In genomic region chr5:143985832-143986485, GRCh38 we compare ENCODE assay signal across 12 cellular contexts.
DNase-seq lines count a peak whose midpoint lies in the region; ATAC-seq and TF ChIP-seq lines count a peak whose summit lies in the region.
"Had no signal": no experiment of that assay in that cellular context is flagged by ENCODE, and none has a peak within 500 bp of the region (broad histone marks: within the 10 kb centered on the region; RNA-seq: fewer than 3 reads in every experiment).

No MANE protein-coding gene starts in this region.

- H3K4me1 ChIP-seq in HAP-1 (peaks cover 2% of the 10 kb centered on the region; the same call in 1 of the 2 replicates), SK-N-SH (ENCODE audit: control insufficient read depth in 1 of 2, insufficient read depth in 2 of 2, low read depth in 1 of 2, low read length in 1 of 2) (peaks cover 4 to 27% of the 10 kb centered on the region in 2 experiments; a peak in 3 of 4 replicates), smooth muscle cell (ENCODE audit: low read depth) (peaks cover 6% of the 10 kb centered on the region)

- H3K4me1 Mint-ChIP-seq in T-helper 2 cell treated with Interferon-gamma antibody and Interleukin-4, amounts not matched to agents 5 μg/mL and 100 μg/mL, for 36 hours (ENCODE audit: low read depth): peaks cover 4% of the 10 kb centered on the region

- no peaks in the 10 kb centered on the region for H3K36me3 Mint-ChIP-seq in T-helper 2 cell treated with Interferon-gamma antibody and Interleukin-4, amounts not matched to agents 5 μg/mL and 100 μg/mL, for 36 hours (ENCODE audit: low read depth)
- H3K36me3 Mint-ChIP-seq: activated naive CD8-positive, alpha-beta T cell treated with anti-CD3 and anti-CD28 coated beads, Interleukin-2, amount 10 ng/mL, durations not matched to agents 7 days and 5 days had no signal

- H3K9me2 ChIP-seq in SK-N-SH: no peaks in the 10 kb centered on the region

- no peak overlapping the region for H3K27ac Mint-ChIP-seq in T-helper 2 cell treated with Interferon-gamma antibody and Interleukin-4, amounts not matched to agents 5 μg/mL and 100 μg/mL, for 36 hours
- H3K27ac Mint-ChIP-seq: activated CD4-positive, alpha-beta T cell treated with anti-CD3 and anti-CD28 coated beads, Interleukin-2, amount 10 ng/mL, durations not matched to agents 24 days and 14 days; activated naive CD8-positive, alpha-beta T cell treated with anti-CD3 and anti-CD28 coated beads, Interleukin-2, amount 10 ng/mL, durations not matched to agents 7 days and 5 days had no signal

- no peak overlapping the region for H3K4me3 Mint-ChIP-seq in T-helper 2 cell treated with Interferon-gamma antibody and Interleukin-4, amounts not matched to agents 5 μg/mL and 100 μg/mL, for 36 hours
- H3K4me3 Mint-ChIP-seq: activated CD4-positive, alpha-beta T cell treated with anti-CD3 and anti-CD28 coated beads, Interleukin-2, amount 10 ng/mL, durations not matched to agents 24 days and 14 days; activated naive CD8-positive, alpha-beta T cell treated with anti-CD3 and anti-CD28 coated beads, Interleukin-2, amount 10 ng/mL, durations not matched to agents 7 days and 5 days had no signal

- DNase-seq in HAP-1 (ENCODE audit: low spot score in 2 of 2) (peak; percentile 7 to 31), SK-N-SH (no peak), fibroblast of villous mesenchyme (ENCODE audit: low read depth) (peak; percentile 39), smooth muscle cell (lab: John Stamatoyannopoulos, UW; ENCODE audit: unreplicated experiment) (no peak), SKM-1 (lab: John Stamatoyannopoulos, UW; ENCODE audit: unreplicated experiment) (no peak)
- no peak for DNase-seq in T-helper 2 cell treated with Interferon-gamma antibody and Interleukin-4, amounts not matched to agents 5 μg/mL and 100 μg/mL, for 36 hours (ENCODE audit: low spot score)
- DNase-seq: activated CD4-positive, alpha-beta T cell treated with anti-CD3 and anti-CD28 coated beads, Interleukin-2, amount 10 ng/mL, durations not matched to agents 24 days and 14 days; activated naive CD8-positive, alpha-beta T cell treated with anti-CD3 and anti-CD28 coated beads, Interleukin-2, amount 10 ng/mL, durations not matched to agents 7 days and 5 days; left cardiac atrium; NCI-H1930; SHP77 had no signal

- H3K4me2 ChIP-seq in SK-N-SH (peak overlapping the region; percentile 30), smooth muscle cell (peak overlapping the region; percentile 41)

- CTCF ChIA-PET in SK-N-SH (lab: Yijun Ruan, JAX): no interaction called here

- H3K27ac ChIP-seq in SK-N-SH (ENCODE audit: low read depth in 2 of 2, low read length in 1 of 2) (peak overlapping the region; percentile 3 to 87; a peak in 3 of 4 replicates), smooth muscle cell (ENCODE audit: low read depth) (peak overlapping the region; percentile 47)

- H3K79me2 ChIP-seq in SK-N-SH (ENCODE audit: insufficient read depth) (no peaks in the 10 kb centered on the region), smooth muscle cell (ENCODE audit: low read depth) (no peaks in the 10 kb centered on the region)

- WGBS in SK-N-SH (ENCODE audit: low lambda C conversion rate): 71% methylated on average over 1 of the region's 1 CpG
- 96% methylated on average over 1 of the region's 1 CpG for WGBS in smooth muscle cell (ENCODE audit: low lambda C conversion rate)

- peak overlapping the region; percentile 57 for H2AFZ ChIP-seq in SK-N-SH (ENCODE audit: low read depth)
- peak overlapping the region; percentile 53 for H2AFZ ChIP-seq in smooth muscle cell (ENCODE audit: low read depth)

- H3K9ac ChIP-seq in SK-N-SH: peak overlapping the region; percentile 54
- H3K9ac ChIP-seq in smooth muscle cell (ENCODE audit: low read depth): no peak overlapping the region

- no peaks in the 10 kb centered on the region for H3K9me3 Mint-ChIP-seq in T-helper 2 cell treated with Interferon-gamma antibody and Interleukin-4, amounts not matched to agents 5 μg/mL and 100 μg/mL, for 36 hours
- H3K9me3 Mint-ChIP-seq: activated CD4-positive, alpha-beta T cell treated with anti-CD3 and anti-CD28 coated beads, Interleukin-2, amount 10 ng/mL, durations not matched to agents 24 days and 14 days had no signal

- H3K4me3 ChIP-seq in HAP-1 (no peak overlapping the region), SK-N-SH (ENCODE audit: low read depth in 2 of 2, low read length in 1 of 2) (no peak overlapping the region; a peak in 1 of 4 replicates), fibroblast of villous mesenchyme (ENCODE audit: low read depth, low read length) (no peak overlapping the region), smooth muscle cell (no peak overlapping the region)

- peaks cover 30% of the 10 kb centered on the region for H3F3A ChIP-seq in SK-N-SH (replicated peaks; ENCODE audit: insufficient read depth)
- H3F3A ChIP-seq in smooth muscle cell (ENCODE audit: low read depth): no peaks in the 10 kb centered on the region

- H3K36me3 ChIP-seq in HAP-1 (replicated peaks) (no peaks in the 10 kb centered on the region), SK-N-SH (replicated peaks in 1 of 2; ENCODE audit: control insufficient read depth in 1 of 2, insufficient read depth in 2 of 2, low read length in 1 of 2) (no peaks in the 10 kb centered on the region), smooth muscle cell (ENCODE audit: low read depth) (no peaks in the 10 kb centered on the region)

- H4K20me1 ChIP-seq in SK-N-SH (ENCODE audit: insufficient read depth) (no peaks in the 10 kb centered on the region), smooth muscle cell (ENCODE audit: low read depth) (no peaks in the 10 kb centered on the region)

- H3K27me3 ChIP-seq in HAP-1 (ENCODE audit: low read depth) (no peaks in the 10 kb centered on the region), SK-N-SH (ENCODE audit: insufficient read depth) (no peaks in the 10 kb centered on the region), smooth muscle cell (ENCODE audit: low read depth) (no peaks in the 10 kb centered on the region)

- TF ChIP-seq CTCF in SK-N-SH (IDR thresholded peaks at IDR 0.05): no peak
- TF ChIP-seq CTCF in fibroblast of villous mesenchyme (IDR thresholded peaks at IDR 0.05; ENCODE audit: insufficient read depth, low read depth, low read length): no peak
- TF ChIP-seq CTCF in smooth muscle cell (IDR thresholded peaks at IDR 0.05; ENCODE audit: borderline replicate concordance, insufficient read depth, poor library complexity, severe bottlenecking): no peak

- H3K27me3 Mint-ChIP-seq in T-helper 2 cell treated with Interferon-gamma antibody and Interleukin-4, amounts not matched to agents 5 μg/mL and 100 μg/mL, for 36 hours (ENCODE audit: low read depth): peaks cover 14% of the 10 kb centered on the region
- H3K27me3 Mint-ChIP-seq: activated naive CD8-positive, alpha-beta T cell treated with anti-CD3 and anti-CD28 coated beads, Interleukin-2, amount 10 ng/mL, durations not matched to agents 7 days and 5 days had no signal

- H3K9me3 ChIP-seq in HAP-1 (no peaks in the 10 kb centered on the region), SK-N-SH (no peaks in the 10 kb centered on the region), smooth muscle cell (replicated peaks; ENCODE audit: low read depth) (no peaks in the 10 kb centered on the region)

- in situ Hi-C loops in HAP-1 (cut with MboI; ENCODE audit: low sequenced_read_pairs): no loop called here

- no peak for TF ChIP-seq RAD21 in SK-N-SH (IDR thresholded peaks at IDR 0.05; ENCODE audit: low read length)

- POLR2A ChIA-PET in SK-N-SH (lab: Yijun Ruan, JAX): no interaction called here

- TF ChIP-seq EP300 in SK-N-SH (IDR thresholded peaks at IDR 0.05; ENCODE audit: borderline replicate concordance in 1 of 2, low read depth in 1 of 2, low read length in 1 of 2): peak in 1 of 2 experiments; percentile 50; a peak in 2 of 4 replicates

- ATAC-seq in HG03460 (IDR thresholded peaks at IDR 0.05; ENCODE audit: unreplicated experiment): no peak

TF ChIP-seq in SK-N-SH, 30 proteins besides CTCF, POLR2A, EP300 and RAD21 (continues in another document):
- TF ChIP-seq MEF2A (IDR thresholded peaks at IDR 0.05; ENCODE audit: borderline replicate concordance, low read depth): no peak
- TF ChIP-seq, protein P1, sequence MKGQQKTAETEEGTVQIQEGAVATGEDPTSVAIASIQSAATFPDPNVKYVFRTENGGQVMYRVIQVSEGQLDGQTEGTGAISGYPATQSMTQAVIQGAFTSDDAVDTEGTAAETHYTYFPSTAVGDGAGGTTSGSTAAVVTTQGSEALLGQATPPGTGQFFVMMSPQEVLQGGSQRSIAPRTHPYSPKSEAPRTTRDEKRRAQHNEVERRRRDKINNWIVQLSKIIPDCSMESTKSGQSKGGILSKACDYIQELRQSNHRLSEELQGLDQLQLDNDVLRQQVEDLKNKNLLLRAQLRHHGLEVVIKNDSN (IDR thresholded peaks at IDR 0.05; ENCODE audit: borderline replicate concordance, low read depth): no peak
- TF ChIP-seq, protein P2, sequence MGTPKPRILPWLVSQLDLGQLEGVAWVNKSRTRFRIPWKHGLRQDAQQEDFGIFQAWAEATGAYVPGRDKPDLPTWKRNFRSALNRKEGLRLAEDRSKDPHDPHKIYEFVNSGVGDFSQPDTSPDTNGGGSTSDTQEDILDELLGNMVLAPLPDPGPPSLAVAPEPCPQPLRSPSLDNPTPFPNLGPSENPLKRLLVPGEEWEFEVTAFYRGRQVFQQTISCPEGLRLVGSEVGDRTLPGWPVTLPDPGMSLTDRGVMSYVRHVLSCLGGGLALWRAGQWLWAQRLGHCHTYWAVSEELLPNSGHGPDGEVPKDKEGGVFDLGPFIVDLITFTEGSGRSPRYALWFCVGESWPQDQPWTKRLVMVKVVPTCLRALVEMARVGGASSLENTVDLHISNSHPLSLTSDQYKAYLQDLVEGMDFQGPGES (IDR thresholded peaks at IDR 0.05; ENCODE audit: low read depth, low read length): no peak
- no peak for TF ChIP-seq SMC3 (IDR thresholded peaks at IDR 0.05; ENCODE audit: low read depth, low read length)
- TF ChIP-seq ELF1 (IDR thresholded peaks at IDR 0.05): no peak
- TF ChIP-seq POLR2AphosphoS5 (IDR thresholded peaks at IDR 0.05; ENCODE audit: low read depth, low read length): no peak; the same call in 1 of the 2 replicates
- TF ChIP-seq MXI1 (IDR thresholded peaks at IDR 0.05; ENCODE audit: low read depth, low read length): no peak
- TF ChIP-seq CHD2 (IDR thresholded peaks at IDR 0.05; ENCODE audit: low read length, partially characterized antibody): no peak
- TF ChIP-seq RXRA (IDR thresholded peaks at IDR 0.05; ENCODE audit: borderline replicate concordance, low read depth): no peak
- no peak for TF ChIP-seq NRF1 (IDR thresholded peaks at IDR 0.05; ENCODE audit: low read depth, low read length)
- no peak for TF ChIP-seq GATA2 (CRISPR knock-in tag; IDR thresholded peaks at IDR 0.05)
- TF ChIP-seq SIN3A (IDR thresholded peaks at IDR 0.05; ENCODE audit: borderline replicate concordance, low read depth, low read length): no peak
- TF ChIP-seq TAF1 (IDR thresholded peaks at IDR 0.05; ENCODE audit: borderline replicate concordance, low read depth, low read length): no peak
- TF ChIP-seq FOXJ3 (CRISPR knock-in tag; IDR thresholded peaks at IDR 0.05): no peak

Comparison
In these comparisons a context has a peak if more than half of its experiments do, and no peak if none do; other contexts are left out.
1. DNase-seq: peak in HAP-1 (2 of 2) and fibroblast of villous mesenchyme (single experiment); none in SK-N-SH (single experiment), smooth muscle cell (single experiment), SKM-1 (single experiment) and T-helper 2 cell treated with Interferon-gamma antibody and Interleukin-4, amounts not matched to agents 5 μg/mL and 100 μg/mL, for 36 hours (single experiment).